In genomic region chr2:68253211-68254068, GRCh38 we compare ENCODE assay signal across 8 cellular contexts. TPM values are rescaled to one million over a fixed set of nuclear protein-coding genes. Genes with fewer than 3 reads are reported as not detected.
DNase-seq lines count a peak whose midpoint lies in the region; ATAC-seq and TF ChIP-seq lines count a peak whose summit lies in the region.

No MANE protein-coding gene starts in this region.

- peak overlapping the region; percentile 98 for H3K27ac ChIP-seq in WERI-Rb-1
- H3K27ac ChIP-seq in neural cell (ENCODE audit: low read length) = peak overlapping the region; percentile 92

- no peak for TF ChIP-seq CTCF in HFFc6 (IDR thresholded peaks at IDR 0.05)
- no peak for TF ChIP-seq CTCF in WERI-Rb-1 (IDR thresholded peaks at IDR 0.05; ENCODE audit: low read depth, low read length)
- no peak for TF ChIP-seq CTCF in epithelial cell of esophagus (IDR thresholded peaks at IDR 0.05; ENCODE audit: insufficient read depth, low read depth, low read length, missing control alignments)
- no peak for TF ChIP-seq CTCF in neural cell (IDR thresholded peaks at IDR 0.05; ENCODE audit: poor library complexity, severe bottlenecking)

- H3K79me2 ChIP-seq in neural cell (replicated peaks; ENCODE audit: insufficient read depth, low read length) = peaks cover 31% of the 10 kb centered on the region

- no peak for TF ChIP-seq EP300 in neural cell (conservative IDR thresholded peaks at IDR 0.05; ENCODE audit: poor library complexity, severe bottlenecking)

- H3K4me3 ChIP-seq in WERI-Rb-1 (ENCODE audit: low read depth, low read length) (peak overlapping the region; percentile 97), epithelial cell of esophagus (ENCODE audit: low read length) (peak overlapping the region; percentile 97), neural cell (ENCODE audit: low read length) (peak overlapping the region; percentile 89)

- no peaks in the 10 kb centered on the region for H3K9me3 Mint-ChIP-seq in HFFc6

- peak; percentile 46 for DNase-seq in ACHN
- DNase-seq in HFFc6 = no peak
- no peak for DNase-seq in WERI-Rb-1
- DNase-seq in epithelial cell of esophagus (ENCODE audit: low read depth) = peak; percentile 30
- DNase-seq in stimulated activated CD8-positive, alpha-beta memory T cell treated with anti-CD3 and anti-CD28 coated beads, Interleukin-4, amount 100 ng/mL, for 48 hours = no peak

- H3K36me3 ChIP-seq in WERI-Rb-1 (peaks cover 19% of the 10 kb centered on the region), neural cell (ENCODE audit: insufficient read depth, low read length) (no peaks in the 10 kb centered on the region)

- H3K9me2 ChIP-seq in neural cell (ENCODE audit: insufficient read depth, low read length) = no peaks in the 10 kb centered on the region

- peak overlapping the region; percentile 54 for H2AFZ ChIP-seq in neural cell (ENCODE audit: low read depth, low read length)

- peak overlapping the region; percentile 98 for H3K4me3 Mint-ChIP-seq in HFFc6

- peaks cover 15% of the 10 kb centered on the region for H3K36me3 Mint-ChIP-seq in HFFc6 (ENCODE audit: low read depth)

- H3K27ac Mint-ChIP-seq in HFFc6 = peak overlapping the region; percentile 99

- H3K9ac ChIP-seq in neural cell (ENCODE audit: low read length) = peak overlapping the region; percentile 90

- no peaks in the 10 kb centered on the region for H3K27me3 ChIP-seq in WERI-Rb-1 (ENCODE audit: insufficient read depth, low read depth, severe bottlenecking)
- H3K27me3 ChIP-seq in neural cell (ENCODE audit: insufficient read depth, low read depth, low read length) = no peaks in the 10 kb centered on the region

- H3F3A ChIP-seq in neural cell (ENCODE audit: insufficient read depth, low read length, poor library complexity, severe bottlenecking) = no peaks in the 10 kb centered on the region

- H3K4me2 ChIP-seq in neural cell (ENCODE audit: low read length) = peak overlapping the region; percentile 61

- H3K9me3 ChIP-seq in WERI-Rb-1 (ENCODE audit: severe bottlenecking) (no peaks in the 10 kb centered on the region), neural cell (ENCODE audit: low read length) (no peaks in the 10 kb centered on the region)

- no peak for TF ChIP-seq RAD21 in neural cell (conservative IDR thresholded peaks at IDR 0.05)

- no peaks in the 10 kb centered on the region for H4K20me1 ChIP-seq in neural cell (ENCODE audit: insufficient read depth)

- in situ Hi-C loops in ACHN (cut with HindIII; ENCODE audit: low pct_ligation_motif_present, low pct_unique_long_range_greater_than_20kb, low sequenced_read_pairs) = no loop called here

- peaks cover 7% of the 10 kb centered on the region for H3K27me3 Mint-ChIP-seq in HFFc6 (ENCODE audit: insufficient read depth)

- ATAC-seq in GM19328 (IDR thresholded peaks at IDR 0.05; ENCODE audit: unreplicated experiment) (no peak), GM21723 (IDR thresholded peaks at IDR 0.05; ENCODE audit: unreplicated experiment) (no peak)

- H3K4me1 Mint-ChIP-seq in HFFc6 (ENCODE audit: low read depth) = peaks cover 39% of the 10 kb centered on the region

TF ChIP-seq in neural cell, 6 proteins besides CTCF, POLR2A, EP300 and RAD21:
- TF ChIP-seq, protein P1, sequence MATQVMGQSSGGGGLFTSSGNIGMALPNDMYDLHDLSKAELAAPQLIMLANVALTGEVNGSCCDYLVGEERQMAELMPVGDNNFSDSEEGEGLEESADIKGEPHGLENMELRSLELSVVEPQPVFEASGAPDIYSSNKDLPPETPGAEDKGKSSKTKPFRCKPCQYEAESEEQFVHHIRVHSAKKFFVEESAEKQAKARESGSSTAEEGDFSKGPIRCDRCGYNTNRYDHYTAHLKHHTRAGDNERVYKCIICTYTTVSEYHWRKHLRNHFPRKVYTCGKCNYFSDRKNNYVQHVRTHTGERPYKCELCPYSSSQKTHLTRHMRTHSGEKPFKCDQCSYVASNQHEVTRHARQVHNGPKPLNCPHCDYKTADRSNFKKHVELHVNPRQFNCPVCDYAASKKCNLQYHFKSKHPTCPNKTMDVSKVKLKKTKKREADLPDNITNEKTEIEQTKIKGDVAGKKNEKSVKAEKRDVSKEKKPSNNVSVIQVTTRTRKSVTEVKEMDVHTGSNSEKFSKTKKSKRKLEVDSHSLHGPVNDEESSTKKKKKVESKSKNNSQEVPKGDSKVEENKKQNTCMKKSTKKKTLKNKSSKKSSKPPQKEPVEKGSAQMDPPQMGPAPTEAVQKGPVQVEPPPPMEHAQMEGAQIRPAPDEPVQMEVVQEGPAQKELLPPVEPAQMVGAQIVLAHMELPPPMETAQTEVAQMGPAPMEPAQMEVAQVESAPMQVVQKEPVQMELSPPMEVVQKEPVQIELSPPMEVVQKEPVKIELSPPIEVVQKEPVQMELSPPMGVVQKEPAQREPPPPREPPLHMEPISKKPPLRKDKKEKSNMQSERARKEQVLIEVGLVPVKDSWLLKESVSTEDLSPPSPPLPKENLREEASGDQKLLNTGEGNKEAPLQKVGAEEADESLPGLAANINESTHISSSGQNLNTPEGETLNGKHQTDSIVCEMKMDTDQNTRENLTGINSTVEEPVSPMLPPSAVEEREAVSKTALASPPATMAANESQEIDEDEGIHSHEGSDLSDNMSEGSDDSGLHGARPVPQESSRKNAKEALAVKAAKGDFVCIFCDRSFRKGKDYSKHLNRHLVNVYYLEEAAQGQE (IDR thresholded peaks at IDR 0.05; ENCODE audit: borderline replicate concordance) = no peak
- TF ChIP-seq EZH2 (IDR thresholded peaks at IDR 0.05; ENCODE audit: borderline replicate concordance, insufficient read depth, low read length, poor library complexity, severe bottlenecking) (no peak), SMC3 (conservative IDR thresholded peaks at IDR 0.05; ENCODE audit: poor library complexity) (no peak)

RNA-seq across cellular contexts. Expression of gene PPP3R1, which starts 1.1 kb away (rescaled TPM):
- total RNA-seq in HFFc6 (2021; fragmentation: NEBNext Ultra II Directional; extraction: Animal tissue kit (Norgen Biotek cat#: 25700)) = 10 to 100 TPM; 60.0 to 67.0 (median 63.0) TPM
- 39.5 and 45.3 TPM in 2 replicates for polyA plus RNA-seq in neural cell
- polyA minus RNA-seq in neural cell = 51.1 and 68.4 TPM in 2 replicates

Comparison
In these comparisons a context has a peak if more than half of its experiments do, and no peak if none do; other contexts are left out.
1. DNase-seq: peak in ACHN (single experiment) and epithelial cell of esophagus (single experiment); none in HFFc6 (single experiment), WERI-Rb-1 (single experiment) and stimulated activated CD8-positive, alpha-beta memory T cell treated with anti-CD3 and anti-CD28 coated beads, Interleukin-4, amount 100 ng/mL, for 48 hours (single experiment).
2. Peak in every context shown above with its lines, with median percentiles within 50 percentile points of each other: H3K4me3 ChIP-seq.